In the genomic region with DNA sequence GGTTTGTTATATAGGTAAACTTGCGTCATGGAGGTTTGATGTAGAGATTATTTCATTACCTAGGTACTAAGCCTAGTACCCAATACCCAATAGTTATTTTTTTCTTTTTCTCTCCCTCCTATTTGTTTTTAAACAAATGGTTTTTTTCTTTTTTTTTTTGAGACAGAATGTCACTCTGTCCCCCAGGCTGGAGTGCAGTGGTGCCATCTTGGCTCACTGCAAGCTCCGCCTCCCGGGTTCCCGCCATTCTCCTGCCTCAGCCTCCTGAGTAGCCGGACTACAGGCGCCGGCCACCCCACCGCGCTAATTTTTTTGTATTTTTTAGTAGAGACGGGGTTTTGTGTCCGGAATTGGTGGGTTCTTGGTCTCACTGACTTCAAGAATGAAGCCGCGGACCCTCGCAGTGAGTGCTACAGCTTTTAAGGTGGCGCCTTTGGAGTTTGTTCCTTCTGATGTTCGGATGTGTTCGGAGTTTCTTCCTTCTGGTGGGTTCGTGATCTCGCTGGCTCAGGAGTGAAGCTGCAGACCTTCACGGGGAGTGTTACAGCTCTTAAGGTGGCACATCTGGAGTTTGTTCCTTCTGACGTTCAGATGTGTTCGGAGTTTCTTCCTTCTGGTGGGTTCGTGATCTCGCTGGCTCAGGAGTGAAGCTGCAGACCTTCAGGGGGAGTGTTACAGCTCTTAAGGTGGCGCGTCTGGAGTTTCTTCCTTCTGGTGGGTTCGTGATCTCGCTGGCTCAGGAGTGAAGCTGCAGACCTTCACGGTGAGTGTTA, we compare ENCODE assay signal across 8 cellular contexts.
A peak's percentile ranks its signal among the peaks of the same experiment; 100 is the strongest.
DNase-seq lines count a peak whose midpoint lies in the region; ATAC-seq and TF ChIP-seq lines count a peak whose summit lies in the region.
"Not testable (repeated sequence)": the region's sequence is repeated elsewhere in the genome, so short reads cannot be mapped to it uniquely, and the experiment has no call there.

No MANE protein-coding gene starts in this region.

- not testable (repeated sequence) for H3K9me3 Mint-ChIP-seq in activated naive CD4-positive, alpha-beta T cell treated with anti-CD3 and anti-CD28 coated beads, Interleukin-2, amount 50 U/mL, for 72 hours; stimulated activated naive B cell treated with anti-CD40 and anti-IgM and Interleukin-4, amounts not matched to agents 10 μg/mL and 1 μg/mL and 100 μg/mL, for 72 hours

- not testable (repeated sequence) for H3K4me1 ChIP-seq in BLaER1; HEK293 (ENCODE audit: control insufficient read depth, insufficient read depth, low read length)

- DNase-seq in UCSD-AML1 (lab: John Stamatoyannopoulos, UW; ENCODE audit: unreplicated experiment) (peak; percentile 39), left kidney (ENCODE audit: low read depth, low spot score) (peak; percentile 21)
- peak in 1 of 2 donors; percentile 7 for DNase-seq in activated naive CD4-positive, alpha-beta T cell treated with anti-CD3 and anti-CD28 coated beads, Interleukin-2, amount 50 U/mL, for 72 hours (ENCODE audit: low spot score in 2 of 2)
- DNase-seq in stimulated activated naive B cell treated with anti-CD40 and anti-IgM and Interleukin-4, amounts not matched to agents 10 μg/mL and 1 μg/mL and 100 μg/mL, for 72 hours = not testable (repeated sequence)

- H3K36me3 ChIP-seq in BLaER1; HEK293 (ENCODE audit: control insufficient read depth in 2 of 2, insufficient read depth in 1 of 2, low read length in 2 of 2): not testable (repeated sequence)

- not testable (repeated sequence) for TF ChIP-seq CTCF in HEK293 (tag by site-specific recombination; IDR thresholded peaks at IDR 0.05)

- H3K4me2 ChIP-seq in BLaER1 = peak overlapping the region; percentile 19; the same call in 1 of the 2 replicates

- not testable (repeated sequence) for H3K27me3 Mint-ChIP-seq in stimulated activated naive B cell treated with anti-CD40 and anti-IgM and Interleukin-4, amounts not matched to agents 10 μg/mL and 1 μg/mL and 100 μg/mL, for 72 hours

- peaks cover 11 to 13% of the 10 kb centered on the region in 2 donors for H3K36me3 Mint-ChIP-seq in activated naive CD4-positive, alpha-beta T cell treated with anti-CD3 and anti-CD28 coated beads, Interleukin-2, amount 50 U/mL, for 72 hours
- not testable (repeated sequence) for H3K36me3 Mint-ChIP-seq in stimulated activated naive B cell treated with anti-CD40 and anti-IgM and Interleukin-4, amounts not matched to agents 10 μg/mL and 1 μg/mL and 100 μg/mL, for 72 hours

- H3K4me1 Mint-ChIP-seq in stimulated activated naive B cell treated with anti-CD40 and anti-IgM and Interleukin-4, amounts not matched to agents 10 μg/mL and 1 μg/mL and 100 μg/mL, for 72 hours = not testable (repeated sequence)

- H3K9me3 ChIP-seq in BLaER1 = peaks cover 14% of the 10 kb centered on the region
- not testable (repeated sequence) for H3K9me3 ChIP-seq in HEK293 (ENCODE audit: control insufficient read depth, insufficient read depth, low read depth, low read length)

- not testable (repeated sequence) for H3K27me3 ChIP-seq in BLaER1

- peak; percentile 87 for ATAC-seq in GM18907 (IDR thresholded peaks at IDR 0.05; ENCODE audit: unreplicated experiment)
- peak; percentile 64 for ATAC-seq in HG03460 (IDR thresholded peaks at IDR 0.05; ENCODE audit: unreplicated experiment)
- ATAC-seq in activated naive CD4-positive, alpha-beta T cell treated with anti-CD3 and anti-CD28 coated beads, Interleukin-2, amount 50 U/mL, for 72 hours = peak; percentile 61 to 66
- ATAC-seq in stimulated activated naive B cell treated with anti-CD40 and anti-IgM and Interleukin-4, amounts not matched to agents 10 μg/mL and 1 μg/mL and 100 μg/mL, for 72 hours (replicated peaks) = peak; percentile 69 to 70

- CTCF ChIA-PET in HEK293 (lab: Yijun Ruan, JAX) = interaction anchor here (0.6 kb wide), 2 partner anchors 16 to 19 kb away, joined by 3 read pairs; no protein-coding TSS in a partner anchor

- H3K27ac Mint-ChIP-seq in activated naive CD4-positive, alpha-beta T cell treated with anti-CD3 and anti-CD28 coated beads, Interleukin-2, amount 50 U/mL, for 72 hours = peak overlapping the region; percentile 89 to 90
- peak overlapping the region; percentile 90 for H3K27ac Mint-ChIP-seq in stimulated activated naive B cell treated with anti-CD40 and anti-IgM and Interleukin-4, amounts not matched to agents 10 μg/mL and 1 μg/mL and 100 μg/mL, for 72 hours

- H3K27ac ChIP-seq in BLaER1 = peak overlapping the region; percentile 68
- H3K27ac ChIP-seq in HEK293 (ENCODE audit: extremely low read depth, low read depth, low read length) = not testable (repeated sequence)

- H4K20me1 ChIP-seq in BLaER1 = not testable (repeated sequence)

- peak overlapping the region; percentile 79 for H3K9ac ChIP-seq in BLaER1

- H3K4me3 ChIP-seq in BLaER1 = peak overlapping the region; percentile 68
- H3K4me3 ChIP-seq in HEK293 (ENCODE audit: low read depth, low read length) = not testable (repeated sequence)

- POLR2A ChIA-PET in HEK293 (lab: Yijun Ruan, JAX) = not testable (repeated sequence)

- peak overlapping the region; percentile 86 to 88 for H3K4me3 Mint-ChIP-seq in stimulated activated naive B cell treated with anti-CD40 and anti-IgM and Interleukin-4, amounts not matched to agents 10 μg/mL and 1 μg/mL and 100 μg/mL, for 72 hours

TF ChIP-seq in HEK293, 187 proteins besides CTCF, POLR2A, EP300 and RAD21:
- TF ChIP-seq ZBTB20 (tag by site-specific recombination; IDR thresholded peaks at IDR 0.05) (peak; percentile 14; the same call in 1 of the 2 replicates), ZXDB (tag by site-specific recombination; IDR thresholded peaks at IDR 0.05) (peak; percentile 28; the same call in 1 of the 2 replicates), PRDM10 (tag by site-specific recombination; IDR thresholded peaks at IDR 0.05) (peak; percentile 97), ZNF335 (tag by site-specific recombination; conservative IDR thresholded peaks at IDR 0.05) (peak; percentile 35)
